Comparison of ENCODE assay signal across 10 cellular contexts in genomic region chr1:29709711-29710169, GRCh38.
DNase-seq lines count a peak whose midpoint lies in the region; ATAC-seq and TF ChIP-seq lines count a peak whose summit lies in the region.
"Had no signal": no experiment of that assay in that cellular context is flagged by ENCODE, and none has a peak within 500 bp of the region (broad histone marks: within the 10 kb centered on the region; RNA-seq: fewer than 3 reads in every experiment).

No MANE protein-coding gene starts in this region.

- H3K27me3 Mint-ChIP-seq in activated naive CD8-positive, alpha-beta T cell treated with anti-CD3 and anti-CD28 coated beads for 36 hours, result peaks cover 38% of the 10 kb centered on the region

- intact Hi-C loops in left cardiac atrium (cut with DNase I), result no loop called here

- in situ Hi-C loops in GM13977 (cut with MboI; ENCODE audit: low pct_unique_long_range_greater_than_20kb, low sequenced_read_pairs, unreplicated experiment), result no loop called here

- TF ChIP-seq CTCF in GM13977 (IDR thresholded peaks at IDR 0.05; ENCODE audit: extremely low read depth, insufficient read depth, missing control alignments), result no peak

- H3K4me1 Mint-ChIP-seq in activated naive CD8-positive, alpha-beta T cell treated with anti-CD3 and anti-CD28 coated beads for 36 hours, result peaks cover 14% of the 10 kb centered on the region

- H3K4me3 Mint-ChIP-seq in activated naive CD8-positive, alpha-beta T cell treated with anti-CD3 and anti-CD28 coated beads for 36 hours, result no peak overlapping the region

- H3K9me3 Mint-ChIP-seq in activated naive CD8-positive, alpha-beta T cell treated with anti-CD3 and anti-CD28 coated beads for 36 hours, result no peaks in the 10 kb centered on the region

- no peaks in the 10 kb centered on the region for H3K36me3 Mint-ChIP-seq in activated naive CD8-positive, alpha-beta T cell treated with anti-CD3 and anti-CD28 coated beads for 36 hours

- peak overlapping the region; percentile 27 for H3K27ac Mint-ChIP-seq in activated naive CD8-positive, alpha-beta T cell treated with anti-CD3 and anti-CD28 coated beads for 36 hours

- DNase-seq in DMS79 (lab: John Stamatoyannopoulos, UW) (peak; percentile 55), NCI-H1092 treated with DMSO at 0.1 percent for 48 hours (lab: John Stamatoyannopoulos, UW) (peak; percentile 67), myocyte (ENCODE audit: low read depth) (peak; percentile 21), left cardiac atrium (no peak), occipital lobe (lab: John Stamatoyannopoulos, UW) (no peak), GM13977 (ENCODE audit: low spot score) (no peak)
- DNase-seq in activated naive CD8-positive, alpha-beta T cell treated with anti-CD3 and anti-CD28 coated beads for 36 hours, result no peak
- DNase-seq: heart right ventricle, small intestine had no signal

- no peak for ATAC-seq in GM18498 (IDR thresholded peaks at IDR 0.05; ENCODE audit: unreplicated experiment)
- no peak for ATAC-seq in left cardiac atrium
- ATAC-seq: heart right ventricle had no signal

Comparison
In these comparisons a context has a peak if more than half of its experiments do, and no peak if none do; other contexts are left out.
1. DNase-seq: peak in DMS79 (single experiment), NCI-H1092 treated with DMSO at 0.1 percent for 48 hours (single experiment) and myocyte (single experiment); none in activated naive CD8-positive, alpha-beta T cell treated with anti-CD3 and anti-CD28 coated beads for 36 hours (single experiment), left cardiac atrium (single experiment), occipital lobe (single experiment) and GM13977 (single experiment).